8 cellular contexts compared by ENCODE assay signal in genomic region chr3:185677146-185677829, GRCh38.
A peak's percentile ranks its signal among the peaks of the same experiment; 100 is the strongest.
DNase-seq lines count a peak whose midpoint lies in the region; TF ChIP-seq lines count a peak whose summit lies in the region.

No MANE protein-coding gene starts in this region.

- H3K27ac ChIP-seq in adrenal gland (no peak overlapping the region), vagina (no peak overlapping the region), tibial artery (no peak overlapping the region)

- TF ChIP-seq POLR2A in adrenal gland (IDR thresholded peaks at IDR 0.05): no peak
- TF ChIP-seq POLR2A in vagina (IDR thresholded peaks at IDR 0.05): no peak

- in situ Hi-C loops in GM13976 (cut with MboI; ENCODE audit: low sequenced_read_pairs, unreplicated experiment): loop anchor here (10.0 kb wide), 1 partner anchor 88 kb away; no protein-coding TSS in a partner anchor

- peak; percentile 83 for DNase-seq in AG08395 (ENCODE audit: low spot score)
- peak; percentile 71 for DNase-seq in GM13976 (ENCODE audit: low spot score)
- peak; percentile 9 for DNase-seq in NCI-H2107 (lab: John Stamatoyannopoulos, UW)
- peak in 2 of 7 donors; percentile 30 to 32 for DNase-seq in adrenal gland
- DNase-seq in iPS-NIHi7 (ENCODE audit: extremely low spot score): peak; percentile 81
- no peak for DNase-seq in vagina (ENCODE audit: extremely low spot score in 2 of 2)
- no peak for DNase-seq in tibial artery
- no peak for DNase-seq in activated effector memory CD4-positive, alpha-beta T cell treated with anti-CD3 and anti-CD28 coated beads, Interleukin-2, amount 50 U/mL, for 16 hours

- no peaks in the 10 kb centered on the region for H3K36me3 ChIP-seq in adrenal gland (replicated peaks in 1 of 2)
- H3K36me3 ChIP-seq in vagina: peaks cover 0 to 6% of the 10 kb centered on the region in 2 donors
- H3K36me3 ChIP-seq in tibial artery: no peaks in the 10 kb centered on the region

- H3K27me3 ChIP-seq in adrenal gland (no peaks in the 10 kb centered on the region), vagina (no peaks in the 10 kb centered on the region), tibial artery (no peaks in the 10 kb centered on the region)

- H3K9me3 ChIP-seq in adrenal gland (replicated peaks in 1 of 3) (no peaks in the 10 kb centered on the region), vagina (no peaks in the 10 kb centered on the region), tibial artery (peaks cover 0 to 6% (median 0%) of the 10 kb centered on the region in 3 donors)

- whole genome bisulfite sequencing in adrenal gland, 4 donors: 80 to 100% (median 98%) methylated on average over 1 of the region's 1 CpG

- intact Hi-C loops in adrenal gland (cut with DNase I): loop anchor here (5.0 to 10.0 kb wide), 3 partner anchors 48 to 98 kb away; no protein-coding TSS in a partner anchor
- intact Hi-C loops in vagina (cut with DNase I): loop anchor here (5.0 kb wide), 1 partner anchor 595 kb away; no protein-coding TSS in a partner anchor
- intact Hi-C loops in tibial artery (cut with DNase I; ENCODE audit: low total_unique reads): no loop called here

- H3K4me3 ChIP-seq in adrenal gland: no peak overlapping the region
- no peak overlapping the region for H3K4me3 ChIP-seq in vagina
- H3K4me3 ChIP-seq in tibial artery: no peak overlapping the region

- H3K4me1 ChIP-seq in adrenal gland (replicated peaks in 1 of 2): no peaks in the 10 kb centered on the region
- H3K4me1 ChIP-seq in vagina: no peaks in the 10 kb centered on the region
- H3K4me1 ChIP-seq in tibial artery: no peaks in the 10 kb centered on the region

- no peak for TF ChIP-seq CTCF in GM13976 (IDR thresholded peaks at IDR 0.05; ENCODE audit: borderline replicate concordance, control extremely low read depth, extremely low read depth, insufficient read depth, missing control alignments)
- TF ChIP-seq CTCF in adrenal gland (IDR thresholded peaks at IDR 0.05): peak; percentile 43 to 71 (median 60)
- peak in 2 of 3 experiments; percentile 38 to 39 for TF ChIP-seq CTCF in vagina (IDR thresholded peaks at IDR 0.05)
- TF ChIP-seq CTCF in tibial artery (IDR thresholded peaks at IDR 0.05): peak in 1 of 2 experiments; percentile 31

Comparison
In these comparisons a context has a peak if more than half of its experiments do, and no peak if none do; other contexts are left out.
1. DNase-seq: peak in AG08395 (single experiment), GM13976 (single experiment), NCI-H2107 (single experiment) and iPS-NIHi7 (single experiment); none in vagina (0 of 2), tibial artery (0 of 2) and activated effector memory CD4-positive, alpha-beta T cell treated with anti-CD3 and anti-CD28 coated beads, Interleukin-2, amount 50 U/mL, for 16 hours (single experiment).